Comparison of ENCODE assay signal across 20 cellular contexts in genomic region chr1:228429007-228429406, GRCh38. TPM values are rescaled to one million over a fixed set of nuclear protein-coding genes. Genes with fewer than 3 reads are reported as not detected.
A peak's percentile ranks its signal among the peaks of the same experiment; 100 is the strongest.
DNase-seq lines count a peak whose midpoint lies in the region; TF ChIP-seq lines count a peak whose summit lies in the region.
"Had no signal": no experiment of that assay in that cellular context is flagged by ENCODE, and none has a peak within 500 bp of the region (broad histone marks: within the 10 kb centered on the region; RNA-seq: fewer than 3 reads in every experiment).

No MANE protein-coding gene starts in this region.

- H3K9ac ChIP-seq in H9 (ENCODE audit: extremely low read depth, insufficient read length, low read length) (no peak overlapping the region), neuronal stem cell (ENCODE audit: low read depth, low read length, poor library complexity) (no peak overlapping the region)

- H3K14ac ChIP-seq in H9 (ENCODE audit: insufficient read depth, low read length) (no peak overlapping the region), neuronal stem cell (ENCODE audit: low read length) (no peak overlapping the region)

- H2BK12ac ChIP-seq in H9 (ENCODE audit: insufficient read length, low read depth, low read length), result no peak overlapping the region
- no peak overlapping the region for H2BK12ac ChIP-seq in neuronal stem cell (ENCODE audit: low read length)

- peak overlapping the region; percentile 36 for H4K91ac ChIP-seq in H9 (ENCODE audit: insufficient read length, low read depth, low read length)
- H4K91ac ChIP-seq in neuronal stem cell (ENCODE audit: low read depth, low read length, poor library complexity), result no peak overlapping the region

- no peak overlapping the region for H2BK20ac ChIP-seq in H9 (ENCODE audit: low read depth, low read length, poor library complexity, severe bottlenecking)

- no peaks in the 10 kb centered on the region for H4K20me1 ChIP-seq in H9 (ENCODE audit: control insufficient read depth, insufficient read depth, insufficient read length)

- no peaks in the 10 kb centered on the region for H3K79me1 ChIP-seq in H9 (ENCODE audit: insufficient read depth, low read depth, low read length, poor library complexity, severe bottlenecking)
- H3K79me1 ChIP-seq in neuronal stem cell (ENCODE audit: low read depth, low read length), result no peaks in the 10 kb centered on the region

- H3K9me3 ChIP-seq in H9 (ENCODE audit: control insufficient read depth, low read depth, low read length) (no peaks in the 10 kb centered on the region), neuronal stem cell (replicated peaks in 1 of 2; ENCODE audit: control insufficient read depth in 2 of 2, insufficient read depth in 1 of 2, low read depth in 1 of 2, low read length in 2 of 2) (peaks cover 0 to 3% of the 10 kb centered on the region in 2 donors)
- H3K9me3 ChIP-seq: BE2C, Caco-2, HAP-1 had no signal

- H3K4me2 ChIP-seq in H9 (ENCODE audit: insufficient read depth, insufficient read length, low read length) (no peak overlapping the region), neuronal stem cell (ENCODE audit: insufficient read depth, low read length, poor library complexity, severe bottlenecking) (no peak overlapping the region)

- no peak overlapping the region for H2AK5ac ChIP-seq in H9 (ENCODE audit: insufficient read length, low read length)
- peak overlapping the region; percentile 5 for H2AK5ac ChIP-seq in neuronal stem cell (ENCODE audit: low read depth, low read length)

- peaks cover 0 to 3% of the 10 kb centered on the region in 2 experiments; a peak in 3 of 5 replicates for H3K9me3 Mint-ChIP-seq in H9
- H3K9me3 Mint-ChIP-seq: T-helper 1 cell treated with Interleukin-12 subunit alpha and Interleukin-12 subunit beta and Interleukin-4 antibody, amounts not matched to agents 30 μg/mL and 1 μg/mL, for 36 hours had no signal

- H3K23ac ChIP-seq in H9 (ENCODE audit: insufficient read length, low read depth, low read length) (no peak overlapping the region), neuronal stem cell (ENCODE audit: low read depth, low read length, poor library complexity) (no peak overlapping the region)

- H2AFZ ChIP-seq in H9 (ENCODE audit: low read length) (no peak overlapping the region), neuronal stem cell (ENCODE audit: low read length) (no peak overlapping the region)

- H3K56ac ChIP-seq in H9 (ENCODE audit: insufficient read length, low read depth, low read length), result no peak overlapping the region

- H3K27me3 Mint-ChIP-seq in H9 (ENCODE audit: low read depth), result peaks cover 82% of the 10 kb centered on the region

- H3K4me3 ChIP-seq in neuronal stem cell (ENCODE audit: low read length in 2 of 2), result peak overlapping the region in 1 of 2 donors; percentile 35
- H3K4me3 ChIP-seq: HAP-1 had no signal

- WGBS in H9 (ENCODE audit: extremely low coverage, insufficient read length, low lambda C conversion rate), result no CpG with 5 or more reads among the region's 8 CpGs
- WGBS in neuronal stem cell (ENCODE audit: extremely low coverage in 2 of 2, insufficient read length in 2 of 2, insufficient replicate concordance in 1 of 2), 2 donors, result no CpG with 5 or more reads among the region's 8 CpGs

- no peak for TF ChIP-seq CTCF in H9 (conservative IDR thresholded peaks at IDR 0.05)

- H3T11ph ChIP-seq in H9 (ENCODE audit: low read length), result no peak overlapping the region

- peaks cover 21 to 31% of the 10 kb centered on the region in 2 experiments for H3K4me1 Mint-ChIP-seq in H9

- H4K5ac ChIP-seq in H9 (ENCODE audit: insufficient read length, low read depth, low read length), result no peak overlapping the region

- H3K27ac ChIP-seq in H9 (ENCODE audit: insufficient read length, low read depth, low read length) (no peak overlapping the region), neuronal stem cell (replicated peaks; ENCODE audit: low read length) (no peak overlapping the region)

- H3K36me3 Mint-ChIP-seq in H9 (ENCODE audit: insufficient read depth in 1 of 3, low read depth in 3 of 3), result no peaks in the 10 kb centered on the region

- H3K4me1 ChIP-seq in H9 (ENCODE audit: insufficient read depth, low read length) (no peaks in the 10 kb centered on the region; the same call in 1 of the 2 replicates), neuronal stem cell (ENCODE audit: control insufficient read depth in 2 of 2, insufficient read depth in 1 of 2, low read depth in 1 of 2, low read length in 2 of 2) (peaks cover 0 to 5% of the 10 kb centered on the region in 2 donors)
- H3K4me1 ChIP-seq: BE2C, HAP-1 had no signal

- no peak overlapping the region for H3K4me3 Mint-ChIP-seq in H9
- H3K4me3 Mint-ChIP-seq: T-helper 1 cell treated with Interleukin-12 subunit alpha and Interleukin-12 subunit beta and Interleukin-4 antibody, amounts not matched to agents 30 μg/mL and 1 μg/mL, for 36 hours had no signal

- H3K18ac ChIP-seq in H9 (ENCODE audit: insufficient read length, low read depth, low read length) (no peak overlapping the region), neuronal stem cell (ENCODE audit: low read length) (no peak overlapping the region)

- H3K27me3 ChIP-seq in H9 (ENCODE audit: insufficient read depth, low read length) (peaks cover 11% of the 10 kb centered on the region; the same call in 1 of the 2 replicates), neuronal stem cell (ENCODE audit: control insufficient read depth in 3 of 3, insufficient read depth in 3 of 3, low read depth in 1 of 3, low read length in 3 of 3) (no peaks in the 10 kb centered on the region)
- H3K27me3 ChIP-seq: BE2C had no signal

- H3K4ac ChIP-seq in H9 (ENCODE audit: low read depth, low read length), result no peak overlapping the region
- H3K4ac ChIP-seq in neuronal stem cell (ENCODE audit: low read length), result no peak overlapping the region

- H2BK120ac ChIP-seq in H9 (ENCODE audit: low read depth, low read length, poor library complexity, severe bottlenecking) (no peak overlapping the region), neuronal stem cell (ENCODE audit: low read depth, low read length) (no peak overlapping the region)

- DNase-seq in COR-L47 (lab: John Stamatoyannopoulos, UW) (peak; percentile 80), H9 (no peak), NCI-H345 treated with DMSO at 0.1 percent for 48 hours (lab: John Stamatoyannopoulos, UW; ENCODE audit: unreplicated experiment) (peak; percentile 76), neuronal stem cell (ENCODE audit: low spot score) (no peak), COLO829 (ENCODE audit: low spot score) (no peak), NCI-H82 (lab: John Stamatoyannopoulos, UW) (no peak), SHP77 treated with DMSO at 0.1 percent for 48 hours (lab: John Stamatoyannopoulos, UW) (no peak)
- DNase-seq: BE2C, DMS 273 treated with DMSO at 0.1 percent for 48 hours, DMS79 treated with DMSO at 0.1 percent for 48 hours, MV-4-11, NCI-H1436, NCI-H2029, NCI-H2171 treated with DMSO at 0.1 percent for 48 hours, NCI-H446 treated with DMSO at 0.1 percent for 48 hours, OCI-M1 had no signal

- H2BK15ac ChIP-seq in H9 (ENCODE audit: low read depth, low read length) (no peak overlapping the region), neuronal stem cell (ENCODE audit: low read length) (no peak overlapping the region)

- no peaks in the 10 kb centered on the region for H3K23me2 ChIP-seq in H9 (ENCODE audit: insufficient read length, low read depth, low read length, poor library complexity, severe bottlenecking)

- no peaks in the 10 kb centered on the region for H3K79me2 ChIP-seq in H9 (ENCODE audit: insufficient read depth, low read length)

- H2BK5ac ChIP-seq in H9 (ENCODE audit: insufficient read length, low read length), result no peak overlapping the region
- no peak overlapping the region for H2BK5ac ChIP-seq in neuronal stem cell (ENCODE audit: low read length)

- H4K8ac ChIP-seq in H9 (replicated peaks; ENCODE audit: insufficient read length, low read depth, low read length), result no peak overlapping the region
- H4K8ac ChIP-seq in neuronal stem cell (ENCODE audit: low read depth, low read length), result no peak overlapping the region

- H3K27ac Mint-ChIP-seq in H9, result no peak overlapping the region
- H3K27ac Mint-ChIP-seq: T-helper 1 cell treated with Interleukin-12 subunit alpha and Interleukin-12 subunit beta and Interleukin-4 antibody, amounts not matched to agents 30 μg/mL and 1 μg/mL, for 36 hours had no signal

- H3K36me3 ChIP-seq in neuronal stem cell (replicated peaks in 1 of 2; ENCODE audit: control insufficient read depth in 2 of 2, insufficient read depth in 2 of 2, low read length in 2 of 2), result no peaks in the 10 kb centered on the region
- H3K36me3 ChIP-seq: BE2C, HAP-1 had no signal

RNA-seq across cellular contexts. Expression of gene TRIM17, which starts 12.3 kb away (rescaled TPM):
- 2.8 TPM in 2 replicates for total RNA-seq in H9 (2021)
- 4.1 TPM for polyA plus RNA-seq in neuronal stem cell (2013, experiment 1 of 2)
- polyA plus RNA-seq in neuronal stem cell (2013, experiment 2 of 2), result 3.7 TPM
- total RNA-seq: HT1080 had no signal

RNA-seq across cellular contexts. Expression of gene TRIM11, which starts 22.4 kb away (rescaled TPM):
- total RNA-seq in H9 (2021), result 38.1 and 41.4 TPM in 2 replicates
- 13.5 TPM for polyA plus RNA-seq in neuronal stem cell (2013, experiment 1 of 2)
- 13.3 TPM for polyA plus RNA-seq in neuronal stem cell (2013, experiment 2 of 2)

RNA-seq across cellular contexts. Expression of gene RNF187, which starts 58.2 kb away (rescaled TPM):
- 63.4 and 67.2 TPM in 2 replicates for total RNA-seq in H9 (2021)
- 35.9 TPM for polyA plus RNA-seq in neuronal stem cell (2013, experiment 1 of 2)
- polyA plus RNA-seq in neuronal stem cell (2013, experiment 2 of 2), result 35.7 TPM

Comparison
In these comparisons a context has a peak if more than half of its experiments do, and no peak if none do; other contexts are left out.
1. DNase-seq: peak in COR-L47 (single experiment) and NCI-H345 treated with DMSO at 0.1 percent for 48 hours (single experiment); none in H9 (single experiment), neuronal stem cell (single experiment), COLO829 (single experiment), NCI-H82 (single experiment) and SHP77 treated with DMSO at 0.1 percent for 48 hours (single experiment).